In genomic region chr3:149658444-149659172, GRCh38 we compare ENCODE assay signal across 8 cellular contexts. TPM values are rescaled to one million over a fixed set of nuclear protein-coding genes. Genes with fewer than 3 reads are reported as not detected.
DNase-seq lines count a peak whose midpoint lies in the region; TF ChIP-seq lines count a peak whose summit lies in the region.

No MANE protein-coding gene starts in this region.

- peak overlapping the region; percentile 79 for H3K9ac ChIP-seq in mesendoderm (ENCODE audit: low read length)

- H3K79me1 ChIP-seq in mesendoderm (ENCODE audit: low read length) = peaks cover 9% of the 10 kb centered on the region

- H3K4me2 ChIP-seq in mesendoderm (ENCODE audit: low read length) = peak overlapping the region; percentile 66

- peak overlapping the region; percentile 57 for H3K27ac Mint-ChIP-seq in activated CD4-positive, alpha-beta T cell treated with anti-CD3 and anti-CD28 coated beads, Interleukin-2, amount 10 ng/mL, durations not matched to agents 7 days and 5 days

- no peak overlapping the region for H2BK15ac ChIP-seq in mesendoderm (replicated peaks; ENCODE audit: low read depth)

- peak overlapping the region; percentile 42 for H3K18ac ChIP-seq in mesendoderm (ENCODE audit: low read length)

- no peak overlapping the region for H3K4ac ChIP-seq in mesendoderm (ENCODE audit: low read depth, low read length)

- no peak overlapping the region for H2AK5ac ChIP-seq in mesendoderm (ENCODE audit: low read length)

- H2BK5ac ChIP-seq in mesendoderm (ENCODE audit: low read length) = peak overlapping the region; percentile 85

- peak overlapping the region; percentile 95 for H3K23ac ChIP-seq in mesendoderm (ENCODE audit: low read length)

- DNase-seq in activated gamma-delta T cell treated with Interleukin-2 at 50 U/mL for 16 hours (peak; percentile 13), activated gamma-delta T cell (lab: John Stamatoyannopoulos, UW) (no peak), HFF-Myc (ENCODE audit: extremely low read depth, low read depth) (peak; percentile 58), NCI-H1092 treated with DMSO at 0.1 percent for 48 hours (lab: John Stamatoyannopoulos, UW) (peak; percentile 68), epidermal melanocyte (ENCODE audit: insufficient read length, low spot score) (peak; percentile 72), mesendoderm (peak; percentile 90), substantia nigra (lab: John Stamatoyannopoulos, UW) (peak in 45 of 49 donors; percentile 23 to 86 (median 75))
- peak; percentile 33 for DNase-seq in activated CD4-positive, alpha-beta T cell treated with anti-CD3 and anti-CD28 coated beads, Interleukin-2, amount 10 ng/mL, durations not matched to agents 7 days and 5 days

- H2BK120ac ChIP-seq in mesendoderm (ENCODE audit: low read depth, low read length) = no peak overlapping the region

- H3K36me3 ChIP-seq in mesendoderm (ENCODE audit: control insufficient read depth, insufficient read depth, low read length) = no peaks in the 10 kb centered on the region

- peaks cover 15% of the 10 kb centered on the region for H3K4me1 Mint-ChIP-seq in activated CD4-positive, alpha-beta T cell treated with anti-CD3 and anti-CD28 coated beads, Interleukin-2, amount 10 ng/mL, durations not matched to agents 7 days and 5 days

- no peak overlapping the region for H4K8ac ChIP-seq in mesendoderm (ENCODE audit: low read depth, low read length)

- H4K5ac ChIP-seq in mesendoderm (ENCODE audit: low read length) = no peak overlapping the region

- no peak for TF ChIP-seq CTCF in HFF-Myc (IDR thresholded peaks at IDR 0.05; ENCODE audit: low read depth, low read length, missing control alignments)

- peak overlapping the region; percentile 96 for H3K27ac ChIP-seq in mesendoderm (ENCODE audit: low read depth, low read length)
- H3K27ac ChIP-seq in substantia nigra (ENCODE audit: low read depth, low read length, poor library complexity, severe bottlenecking) = peak overlapping the region; percentile 95

- H3K27me3 Mint-ChIP-seq in activated CD4-positive, alpha-beta T cell treated with anti-CD3 and anti-CD28 coated beads, Interleukin-2, amount 10 ng/mL, durations not matched to agents 7 days and 5 days = peaks cover 56% of the 10 kb centered on the region

- no peaks in the 10 kb centered on the region for H3K36me3 Mint-ChIP-seq in activated CD4-positive, alpha-beta T cell treated with anti-CD3 and anti-CD28 coated beads, Interleukin-2, amount 10 ng/mL, durations not matched to agents 7 days and 5 days (ENCODE audit: low read depth)

- CTCF ChIA-PET in activated CD4-positive, alpha-beta T cell treated with anti-CD3 and anti-CD28 coated beads, Interleukin-2, amount 10 ng/mL, durations not matched to agents 7 days and 5 days (lab: Charles Lee) = interaction anchor here (0.9 to 1.1 kb wide), 4 partner anchors 21 to 117 kb away, joined by 3 read pairs; no protein-coding TSS in a partner anchor

- no CpG with 5 or more reads among the region's 33 CpGs for WGBS in mesendoderm (ENCODE audit: extremely low coverage, insufficient coverage, low lambda C conversion rate)

- H3K4me1 ChIP-seq in mesendoderm (ENCODE audit: control insufficient read depth, low read depth, low read length) = peaks cover 7% of the 10 kb centered on the region

- H3K56ac ChIP-seq in mesendoderm (ENCODE audit: low read length) = peak overlapping the region; percentile 89

- no peaks in the 10 kb centered on the region for H3K9me3 Mint-ChIP-seq in activated CD4-positive, alpha-beta T cell treated with anti-CD3 and anti-CD28 coated beads, Interleukin-2, amount 10 ng/mL, durations not matched to agents 7 days and 5 days

- H3K79me2 ChIP-seq in mesendoderm (ENCODE audit: control insufficient read depth, insufficient read depth, low read length) = peaks cover 18% of the 10 kb centered on the region

- POLR2A ChIA-PET in activated CD4-positive, alpha-beta T cell treated with anti-CD3 and anti-CD28 coated beads, Interleukin-2, amount 10 ng/mL, durations not matched to agents 7 days and 5 days (lab: Charles Lee) = interaction anchor here (0.5 to 1.1 kb wide), 2 partner anchors 89 to 602 kb away, joined by 3 to 5 read pairs; no protein-coding TSS in a partner anchor

- H3K4me3 Mint-ChIP-seq in activated CD4-positive, alpha-beta T cell treated with anti-CD3 and anti-CD28 coated beads, Interleukin-2, amount 10 ng/mL, durations not matched to agents 7 days and 5 days = peak overlapping the region; percentile 80

- H3K4me3 ChIP-seq in HFF-Myc (replicated peaks; ENCODE audit: low read depth, low read length) (peak overlapping the region; percentile 79), mesendoderm (ENCODE audit: low read length) (peak overlapping the region; percentile 32)

- H3K27me3 ChIP-seq in mesendoderm (ENCODE audit: insufficient read depth, low read length, poor library complexity) = no peaks in the 10 kb centered on the region

RNA-seq across cellular contexts. Expression of gene WWTR1, which starts 0.8 kb away (rescaled TPM):
- under 1 TPM; 0.27 to 0.77 TPM for total RNA-seq in activated CD4-positive, alpha-beta T cell treated with anti-CD3 and anti-CD28 coated beads, Interleukin-2, amount 10 ng/mL, durations not matched to agents 7 days and 5 days
- 25.5 TPM for polyA plus RNA-seq in mesendoderm (2013, experiment 1 of 2)
- 25.1 TPM for polyA plus RNA-seq in mesendoderm (2013, experiment 2 of 2)
